20 cellular contexts compared by ENCODE assay signal in genomic region chr16:86553356-86553755, GRCh38. TPM values are rescaled to one million over a fixed set of nuclear protein-coding genes. Genes with fewer than 3 reads are reported as not detected.
DNase-seq lines count a peak whose midpoint lies in the region; ATAC-seq and TF ChIP-seq lines count a peak whose summit lies in the region.
"Had no signal": no experiment of that assay in that cellular context is flagged by ENCODE, and none has a peak within 500 bp of the region (broad histone marks: within the 10 kb centered on the region; RNA-seq: fewer than 3 reads in every experiment).

No MANE protein-coding gene starts in this region.

- H3K9me3 Mint-ChIP-seq in MCF 10A (ENCODE audit: unreplicated experiment) (no peaks in the 10 kb centered on the region), activated B cell treated with CpG ODN at 0.5 μM for 24 hours (no peaks in the 10 kb centered on the region), naive B cell (no peaks in the 10 kb centered on the region), chondrocyte (ENCODE audit: low read depth) (no peaks in the 10 kb centered on the region)

- H3K4me3 ChIP-seq in breast epithelium (no peak overlapping the region), Karpas-422 (ENCODE audit: low read length) (no peak overlapping the region)
- H3K4me3 ChIP-seq: colonic mucosa, mucosa of descending colon, thyroid gland had no signal

- CTCF ChIA-PET in MCF 10A (lab: Yijun Ruan, JAX) (interaction anchor here (0.6 kb wide), 1 partner anchor 117 kb away, joined by 3 read pairs; no protein-coding TSS in a partner anchor), activated B cell treated with CpG ODN at 0.5 μM for 24 hours (lab: Charles Lee) (no interaction called here)

- no peak for DNase-seq in MCF 10A (ENCODE audit: unreplicated experiment)
- DNase-seq in breast epithelium (ENCODE audit: low spot score in 2 of 2) = no peak
- no peak for DNase-seq in activated B cell treated with CpG ODN at 0.5 μM for 24 hours
- no peak for DNase-seq in naive B cell
- no peak for DNase-seq in chondrocyte (ENCODE audit: low spot score)
- no peak for DNase-seq in Karpas-422
- DNase-seq: activated gamma-delta T cell, colonic mucosa, GM23248, heart right ventricle, left ventricle myocardium superior, mucosa of descending colon, NCI-H2107, NCI-H526 treated with DMSO at 0.1 percent for 48 hours, SHP77, T-helper 1 cell, thyroid gland had no signal

- intact Hi-C loops in MCF 10A (cut with micrococcal nuclease) (no loop called here), breast epithelium (cut with DNase I; ENCODE audit: low total_unique reads) (no loop called here), activated B cell treated with CpG ODN at 0.5 μM for 24 hours (cut with micrococcal nuclease) (no loop called here)

- H3K4me1 ChIP-seq in breast epithelium (peaks cover 4 to 8% of the 10 kb centered on the region in 2 donors), Karpas-422 (ENCODE audit: low read length) (peaks cover 12% of the 10 kb centered on the region)
- H3K4me1 ChIP-seq: colonic mucosa had no signal

- no peaks in the 10 kb centered on the region for H3K4me1 Mint-ChIP-seq in MCF 10A (ENCODE audit: insufficient read depth, unreplicated experiment)
- peaks cover 22% of the 10 kb centered on the region for H3K4me1 Mint-ChIP-seq in activated B cell treated with CpG ODN at 0.5 μM for 24 hours
- H3K4me1 Mint-ChIP-seq in naive B cell = peaks cover 11 to 22% (median 19%) of the 10 kb centered on the region in 3 donors
- H3K4me1 Mint-ChIP-seq in chondrocyte (ENCODE audit: low read depth) = peaks cover 13% of the 10 kb centered on the region

- no peak overlapping the region for H3K4me2 ChIP-seq in Karpas-422 (ENCODE audit: low read depth, low read length, poor library complexity, severe bottlenecking)

- no peak for TF ChIP-seq CTCF in MCF 10A (IDR thresholded peaks at IDR 0.05; ENCODE audit: unreplicated experiment)
- TF ChIP-seq CTCF in breast epithelium (IDR thresholded peaks at IDR 0.05) = no peak
- TF ChIP-seq CTCF in activated B cell treated with CpG ODN at 0.5 μM for 24 hours (IDR thresholded peaks at IDR 0.05) = no peak
- no peak for TF ChIP-seq CTCF in chondrocyte (IDR thresholded peaks at IDR 0.05)

- peaks cover 0 to 14% of the 10 kb centered on the region in 2 donors for H3K27me3 ChIP-seq in breast epithelium
- H3K27me3 ChIP-seq in Karpas-422 (ENCODE audit: low read length) = no peaks in the 10 kb centered on the region
- H3K27me3 ChIP-seq: colonic mucosa, thyroid gland had no signal

- H3K36me3 Mint-ChIP-seq in MCF 10A (ENCODE audit: insufficient read depth, unreplicated experiment) = peaks cover 13% of the 10 kb centered on the region
- H3K36me3 Mint-ChIP-seq in activated B cell treated with CpG ODN at 0.5 μM for 24 hours (ENCODE audit: low read depth) = peaks cover 35% of the 10 kb centered on the region
- H3K36me3 Mint-ChIP-seq in naive B cell = peaks cover 0 to under 1% of the 10 kb centered on the region in 2 donors
- H3K36me3 Mint-ChIP-seq in chondrocyte (ENCODE audit: low read depth) = no peaks in the 10 kb centered on the region

- H3K9me2 ChIP-seq in Karpas-422 (replicated peaks; ENCODE audit: insufficient read depth, low read length) = no peaks in the 10 kb centered on the region

- H3K9ac ChIP-seq in Karpas-422 (ENCODE audit: low read length) = no peak overlapping the region

- ATAC-seq in activated B cell treated with CpG ODN at 0.5 μM for 24 hours (ENCODE audit: low read depth) = no peak
- ATAC-seq in naive B cell (ENCODE audit: low read depth in 2 of 2) = no peak
- no peak for ATAC-seq in GM21825 (IDR thresholded peaks at IDR 0.05; ENCODE audit: unreplicated experiment)
- ATAC-seq: heart right ventricle, left ventricle myocardium superior, mucosa of descending colon, sciatic nerve had no signal

- H4K20me1 ChIP-seq in Karpas-422 (ENCODE audit: insufficient read depth, low read depth, low read length) = no peaks in the 10 kb centered on the region

- BruUV-seq in MCF 10A (replicated peaks; lab: Mats Ljungman, UMichigan) = no TSS peak

- no peaks in the 10 kb centered on the region for H3K9me3 ChIP-seq in breast epithelium
- no peaks in the 10 kb centered on the region for H3K9me3 ChIP-seq in Karpas-422 (ENCODE audit: low read length)
- H3K9me3 ChIP-seq: colonic mucosa, heart right ventricle, mucosa of descending colon, thyroid gland had no signal

- H2AFZ ChIP-seq in Karpas-422 (ENCODE audit: low read length) = no peak overlapping the region

- H3K27ac ChIP-seq in breast epithelium (no peak overlapping the region), Karpas-422 (ENCODE audit: low read length) (no peak overlapping the region)
- H3K27ac ChIP-seq: colonic mucosa, GM23248, thyroid gland had no signal

- POLR2A ChIA-PET in MCF 10A (lab: Yijun Ruan, JAX) = interaction anchor here (0.7 kb wide), 1 partner anchor 722 kb away, joined by 3 read pairs; no protein-coding TSS in a partner anchor
- POLR2A ChIA-PET in activated B cell treated with CpG ODN at 0.5 μM for 24 hours (lab: Charles Lee) = interaction anchor here (1.2 kb wide), 1 partner anchor 51 kb away, joined by 3 read pairs; no protein-coding TSS in a partner anchor

- H3K4me3 Mint-ChIP-seq in MCF 10A (ENCODE audit: unreplicated experiment) (peak overlapping the region; percentile 95), activated B cell treated with CpG ODN at 0.5 μM for 24 hours (peak overlapping the region; percentile 95), naive B cell (peak overlapping the region in 5 of 8 donors; percentile 6 to 95 (median 94)), chondrocyte (ENCODE audit: unreplicated experiment) (no peak overlapping the region)

- H3K36me3 ChIP-seq in breast epithelium (no peaks in the 10 kb centered on the region), Karpas-422 (ENCODE audit: insufficient read depth, low read length) (no peaks in the 10 kb centered on the region)
- H3K36me3 ChIP-seq: colonic mucosa had no signal

- H3K27me3 Mint-ChIP-seq in MCF 10A (ENCODE audit: insufficient read depth, unreplicated experiment) (no peaks in the 10 kb centered on the region), activated B cell treated with CpG ODN at 0.5 μM for 24 hours (no peaks in the 10 kb centered on the region), naive B cell (peaks cover 5 to 9% (median 6%) of the 10 kb centered on the region in 3 donors), chondrocyte (ENCODE audit: low read depth) (no peaks in the 10 kb centered on the region)

- H3K27ac Mint-ChIP-seq in MCF 10A (ENCODE audit: low read depth, unreplicated experiment) (no peak overlapping the region), activated B cell treated with CpG ODN at 0.5 μM for 24 hours (no peak overlapping the region), naive B cell (no peak overlapping the region), chondrocyte (ENCODE audit: unreplicated experiment) (no peak overlapping the region)

- no peak for TF ChIP-seq POLR2A in breast epithelium (IDR thresholded peaks at IDR 0.05)

- peaks cover 11% of the 10 kb centered on the region for H3K79me2 ChIP-seq in Karpas-422 (ENCODE audit: low read length)

RNA-seq across cellular contexts. Expression of gene MTHFSD, which starts 1.7 kb away (rescaled TPM):
- total RNA-seq in MCF 10A (2022) (30.7 and 39.1 TPM in 2 replicates), breast epithelium (10 to 100 TPM; 15.8 to 30.2 (median 27.7) TPM), activated B cell treated with CpG ODN at 0.5 μM for 24 hours (27.9 and 35.0 TPM in 2 replicates), chondrocyte (8.1 to 13.2 TPM (median 8.5 TPM) in 3 replicates)
- 10 to 100 TPM in 5 of 6 donors, 1 to 10 TPM in 1; 5.6 to 18.6 (median 16.6) TPM for polyA plus RNA-seq in naive B cell (ENCODE audit: low read depth in 6 of 6)
- total RNA-seq in Karpas-422 (2014; rRNA removed; shearing (Covaris generic); ENCODE audit: low replicate concordance) = 18.8 and 21.8 TPM in 2 replicates

RNA-seq across cellular contexts. Expression of gene FOXC2, which starts 13.3 kb away (rescaled TPM):
- 16.8 and 22.5 TPM in 2 replicates for total RNA-seq in MCF 10A (2022)
- under 1 TPM; 0.15 to 0.98 (median 0.32) TPM for total RNA-seq in breast epithelium
- total RNA-seq in activated B cell treated with CpG ODN at 0.5 μM for 24 hours = not detected in 2 replicates
- not detected for polyA plus RNA-seq in naive B cell (ENCODE audit: low read depth in 6 of 6)
- 70.4 to 84.2 TPM (median 77.8 TPM) in 3 replicates for total RNA-seq in chondrocyte
- total RNA-seq in Karpas-422 (2014; rRNA removed; shearing (Covaris generic); ENCODE audit: low replicate concordance) = 0.07 TPM in 1 of 2 replicates, not detected in the other

RNA-seq across cellular contexts. Expression of gene FOXL1, which starts 25.0 kb away (rescaled TPM):
- total RNA-seq in MCF 10A (2022) (4.7 and 4.9 TPM in 2 replicates), breast epithelium (1 to 10 TPM in 1 of 3 donors, under 1 TPM in 2; 0.16 to 1.5 (median 0.98) TPM), activated B cell treated with CpG ODN at 0.5 μM for 24 hours (not detected in 2 replicates), chondrocyte (7.7 to 10.1 TPM (median 8.1 TPM) in 3 replicates)
- polyA plus RNA-seq in naive B cell (ENCODE audit: low read depth in 6 of 6) = not detected
- not detected in 2 replicates for total RNA-seq in Karpas-422 (2014; rRNA removed; shearing (Covaris generic); ENCODE audit: low replicate concordance)

RNA-seq across cellular contexts. Expression of gene FOXF1, which starts 43.0 kb away (rescaled TPM):
- total RNA-seq in MCF 10A (2022) = not detected in 2 replicates
- total RNA-seq in breast epithelium = under 1 TPM in 2 of 3 donors, not detected in 1; 0.15 to 0.66 TPM
- total RNA-seq in activated B cell treated with CpG ODN at 0.5 μM for 24 hours = not detected in 2 replicates
- not detected for polyA plus RNA-seq in naive B cell (ENCODE audit: low read depth in 6 of 6)
- not detected in 3 replicates for total RNA-seq in chondrocyte
- not detected in 2 replicates for total RNA-seq in Karpas-422 (2014; rRNA removed; shearing (Covaris generic); ENCODE audit: low replicate concordance)
- total RNA-seq: osteoblast had no signal
